In genomic region chr22:22702159-22702873, GRCh38 we compare ENCODE assay signal across 11 cellular contexts. TPM values are rescaled to one million over a fixed set of nuclear protein-coding genes. Genes with fewer than 3 reads are reported as not detected.
DNase-seq lines count a peak whose midpoint lies in the region; ATAC-seq, FAIRE-seq and TF ChIP-seq lines count a peak whose summit lies in the region.
"Had no signal": no experiment of that assay in that cellular context is flagged by ENCODE, and none has a peak within 500 bp of the region (broad histone marks: within the 10 kb centered on the region; RNA-seq: fewer than 3 reads in every experiment).

No MANE protein-coding gene starts in this region.

- H3K9me3 ChIP-seq in DOHH2 (ENCODE audit: control insufficient read depth, insufficient read depth, low read length) (no peaks in the 10 kb centered on the region), HEK293 (ENCODE audit: control insufficient read depth, insufficient read depth, low read depth, low read length) (no peaks in the 10 kb centered on the region)
- H3K9me3 ChIP-seq: vagina had no signal

- H3K4me1 ChIP-seq in DOHH2 (ENCODE audit: control insufficient read depth, low read length), result peaks cover 100% of the 10 kb centered on the region
- no peaks in the 10 kb centered on the region for H3K4me1 ChIP-seq in HEK293 (ENCODE audit: control insufficient read depth, insufficient read depth, low read length)
- H3K4me1 ChIP-seq: vagina had no signal

- no peaks in the 10 kb centered on the region for H3K9me2 ChIP-seq in DOHH2 (replicated peaks; ENCODE audit: control insufficient read depth, low read length)

- peaks cover 34% of the 10 kb centered on the region for H3F3A ChIP-seq in DOHH2 (ENCODE audit: control insufficient read depth, insufficient read depth)

- DNase-seq in bronchial epithelial cell (ENCODE audit: low read depth) (no peak), nephron progenitor cell (no peak), NCI-H1930 (lab: John Stamatoyannopoulos, UW) (no peak), SHP77 (lab: John Stamatoyannopoulos, UW) (no peak), NCI-H1694 (lab: John Stamatoyannopoulos, UW) (no peak)
- DNase-seq: NCI-H510A treated with DMSO at 0.1 percent for 48 hours; stimulated activated CD4-positive, alpha-beta T cell treated with anti-CD3 and anti-CD28 coated beads, Interleukin-2, amount 100 ng/mL, for 48 hours had no signal

- H3K79me2 ChIP-seq in DOHH2 (ENCODE audit: control insufficient read depth, low read length), result peaks cover 3% of the 10 kb centered on the region; the same call in 1 of the 2 replicates

- CTCF ChIA-PET in HEK293 (lab: Yijun Ruan, JAX), result interaction anchor here (0.6 to 5.7 kb wide), 19 partner anchors 8 to 1231 kb away, joined by 3 to 75 read pairs (median 4); no protein-coding TSS in a partner anchor

- H3K27me3 ChIP-seq in DOHH2 (ENCODE audit: control insufficient read depth, low read length) (no peaks in the 10 kb centered on the region), bronchial epithelial cell (ENCODE audit: control insufficient read depth, insufficient read depth, low read length) (no peaks in the 10 kb centered on the region)
- H3K27me3 ChIP-seq: vagina had no signal

- H3K4me3 Mint-ChIP-seq in nephron progenitor cell, result no peak overlapping the region

- POLR2A ChIA-PET in HEK293 (lab: Yijun Ruan, JAX), result no interaction called here

- H3K4me1 Mint-ChIP-seq in nephron progenitor cell, result no peaks in the 10 kb centered on the region

- peaks cover 32% of the 10 kb centered on the region for H3K27me3 Mint-ChIP-seq in nephron progenitor cell (ENCODE audit: low read depth, poor library complexity)

- H3K36me3 ChIP-seq in DOHH2 (ENCODE audit: control insufficient read depth, low read length) (no peaks in the 10 kb centered on the region; the same call in 1 of the 2 replicates), HEK293 (ENCODE audit: control insufficient read depth in 2 of 2, insufficient read depth in 1 of 2, low read length in 2 of 2) (no peaks in the 10 kb centered on the region), bronchial epithelial cell (ENCODE audit: control insufficient read depth, insufficient read depth, low read length) (no peaks in the 10 kb centered on the region)
- H3K36me3 ChIP-seq: vagina had no signal

- H3K4me3 ChIP-seq in DOHH2 (ENCODE audit: low read length) (no peak overlapping the region), HEK293 (ENCODE audit: low read depth, low read length) (no peak overlapping the region), bronchial epithelial cell (ENCODE audit: low read depth, low read length) (no peak overlapping the region)
- H3K4me3 ChIP-seq: vagina had no signal

- ATAC-seq in GM21526 (IDR thresholded peaks at IDR 0.05; ENCODE audit: low FRiP score, unreplicated experiment), result no peak

- no peaks in the 10 kb centered on the region for H3K36me3 Mint-ChIP-seq in nephron progenitor cell (ENCODE audit: low read depth)

- H3K27ac ChIP-seq in DOHH2 (ENCODE audit: low read depth, low read length) (peak overlapping the region; percentile 99), HEK293 (ENCODE audit: extremely low read depth, low read depth, low read length) (no peak overlapping the region)
- H3K27ac ChIP-seq: vagina had no signal

- 0 out of 2 replicates have a peak overlapping the region, but pooled peaks have one; percentile 3 for H3K4me2 ChIP-seq in DOHH2 (ENCODE audit: low read length)

- peak; percentile 58 for FAIRE-seq in bronchial epithelial cell (lab: Jason Lieb, UNC)

- H3K27ac Mint-ChIP-seq in nephron progenitor cell, result no peak overlapping the region

- no peaks in the 10 kb centered on the region for H4K20me1 ChIP-seq in DOHH2 (ENCODE audit: control insufficient read depth, insufficient read depth, low read depth, low read length)

- no peaks in the 10 kb centered on the region for H3K9me3 Mint-ChIP-seq in nephron progenitor cell

- peak; percentile 94 for TF ChIP-seq CTCF in DOHH2 (IDR thresholded peaks at IDR 0.05; ENCODE audit: low read depth, low read length, poor library complexity, severe bottlenecking)
- TF ChIP-seq CTCF in HEK293 (tag by site-specific recombination; IDR thresholded peaks at IDR 0.05), result 0 out of 2 replicates have a peak, but pooled peaks have one; percentile 18
- TF ChIP-seq CTCF in bronchial epithelial cell (IDR thresholded peaks at IDR 0.05; ENCODE audit: insufficient read depth, low read length, severe bottlenecking), result peak; percentile 22
- TF ChIP-seq CTCF in nephron progenitor cell (IDR thresholded peaks at IDR 0.05), result peak; percentile 16

TF ChIP-seq in HEK293, 187 proteins besides CTCF, POLR2A, EP300 and RAD21:
- TF ChIP-seq ZNF148 (tag by site-specific recombination; IDR thresholded peaks at IDR 0.05; ENCODE audit: borderline replicate concordance) (no peak), SCRT2 (tag by site-specific recombination; IDR thresholded peaks at IDR 0.05) (peak; percentile 80), SCRT1 (tag by site-specific recombination; IDR thresholded peaks at IDR 0.05; ENCODE audit: borderline replicate concordance) (peak; percentile 64; the same call in 1 of the 2 replicates), ZBTB20 (tag by site-specific recombination; IDR thresholded peaks at IDR 0.05) (no peak)

RNA-seq across cellular contexts. Expression of gene GGTLC2, which starts 57.9 kb away (rescaled TPM):
- not detected in 2 replicates for total RNA-seq in bronchial epithelial cell
- total RNA-seq: vagina had no signal

Comparison
In these comparisons a context has a peak if more than half of its experiments do, and no peak if none do; other contexts are left out.
1. CTCF ChIP-seq: peak in every context shown above with its lines; median percentile 94 in DOHH2; 22 in bronchial epithelial cell; 18 in HEK293; 16 in nephron progenitor cell.